Comparison of ENCODE assay signal across 25 cellular contexts in genomic region chr2:213069531-213069930, GRCh38.
DNase-seq lines count a peak whose midpoint lies in the region; ATAC-seq and TF ChIP-seq lines count a peak whose summit lies in the region.
"Had no signal": no experiment of that assay in that cellular context is flagged by ENCODE, and none has a peak within 500 bp of the region (broad histone marks: within the 10 kb centered on the region; RNA-seq: fewer than 3 reads in every experiment).

No MANE protein-coding gene starts in this region.

- no peaks in the 10 kb centered on the region for H3K27me3 Mint-ChIP-seq in stimulated activated memory B cell treated with anti-CD40 and anti-IgM and Interleukin-4, amounts not matched to agents 10 μg/mL and 1 μg/mL and 100 μg/mL, for 72 hours
- H3K27me3 Mint-ChIP-seq: stimulated activated naive CD8-positive, alpha-beta T cell treated with anti-CD3 and anti-CD28 coated beads, Interleukin-15, Interleukin-2, amounts not matched to agents 100 ng/mL and 50 ng/mL, for 24 hours had no signal

- H3K36me3 Mint-ChIP-seq in stimulated activated memory B cell treated with anti-CD40 and anti-IgM and Interleukin-4, amounts not matched to agents 10 μg/mL and 1 μg/mL and 100 μg/mL, for 72 hours: no peaks in the 10 kb centered on the region
- H3K36me3 Mint-ChIP-seq: activated naive CD4-positive, alpha-beta T cell treated with anti-CD3 and anti-CD28 coated beads, Interleukin-2, amount 10 ng/mL, durations not matched to agents 7 days and 5 days had no signal

- H3K9me3 ChIP-seq in DND-41 (ENCODE audit: insufficient read depth, low read length, severe bottlenecking) (no peaks in the 10 kb centered on the region), SK-N-MC (ENCODE audit: low read depth, low read length) (no peaks in the 10 kb centered on the region), iPS-20b (ENCODE audit: insufficient read depth, low read depth, low read length) (no peaks in the 10 kb centered on the region)
- H3K9me3 ChIP-seq: ascending aorta, HAP-1, heart right ventricle, spleen, thyroid gland had no signal

- H3K27ac Mint-ChIP-seq in stimulated activated memory B cell treated with anti-CD40 and anti-IgM and Interleukin-4, amounts not matched to agents 10 μg/mL and 1 μg/mL and 100 μg/mL, for 72 hours: no peak overlapping the region
- H3K27ac Mint-ChIP-seq: activated naive CD4-positive, alpha-beta T cell treated with anti-CD3 and anti-CD28 coated beads, Interleukin-2, amount 10 ng/mL, durations not matched to agents 7 days and 5 days; stimulated activated naive CD8-positive, alpha-beta T cell treated with anti-CD3 and anti-CD28 coated beads, Interleukin-15, Interleukin-2, amounts not matched to agents 100 ng/mL and 50 ng/mL, for 24 hours had no signal

- H3K4me1 ChIP-seq in DND-41 (ENCODE audit: insufficient read depth, low read length) (peaks cover 86% of the 10 kb centered on the region), iPS-20b (ENCODE audit: insufficient read depth, low read length) (peaks cover 22% of the 10 kb centered on the region)
- H3K4me1 ChIP-seq: ascending aorta, HAP-1 had no signal

- no peaks in the 10 kb centered on the region for H3K9me3 Mint-ChIP-seq in stimulated activated memory B cell treated with anti-CD40 and anti-IgM and Interleukin-4, amounts not matched to agents 10 μg/mL and 1 μg/mL and 100 μg/mL, for 72 hours
- H3K9me3 Mint-ChIP-seq: activated naive CD4-positive, alpha-beta T cell treated with anti-CD3 and anti-CD28 coated beads, Interleukin-2, amount 10 ng/mL, durations not matched to agents 7 days and 5 days; stimulated activated naive CD8-positive, alpha-beta T cell treated with anti-CD3 and anti-CD28 coated beads, Interleukin-15, Interleukin-2, amounts not matched to agents 100 ng/mL and 50 ng/mL, for 24 hours had no signal

- H3K79me2 ChIP-seq in DND-41 (ENCODE audit: insufficient read depth, low read length): peaks cover 100% of the 10 kb centered on the region

- peaks cover 6% of the 10 kb centered on the region for H3K4me1 Mint-ChIP-seq in stimulated activated memory B cell treated with anti-CD40 and anti-IgM and Interleukin-4, amounts not matched to agents 10 μg/mL and 1 μg/mL and 100 μg/mL, for 72 hours
- H3K4me1 Mint-ChIP-seq: activated naive CD4-positive, alpha-beta T cell treated with anti-CD3 and anti-CD28 coated beads, Interleukin-2, amount 10 ng/mL, durations not matched to agents 7 days and 5 days had no signal

- H3K27ac ChIP-seq in DND-41 (ENCODE audit: low read length) (peak overlapping the region; percentile 40), SK-N-MC (peak overlapping the region; percentile 78; the same call in 1 of the 2 replicates), iPS-20b (ENCODE audit: low read length) (no peak overlapping the region)
- H3K27ac ChIP-seq: ascending aorta, dorsolateral prefrontal cortex, epithelial cell of prostate, heart right ventricle, spleen, thyroid gland had no signal

- TF ChIP-seq CTCF in AG10803 (conservative IDR thresholded peaks at IDR 0.05; ENCODE audit: low read length) (no peak), DND-41 (IDR thresholded peaks at IDR 0.05; ENCODE audit: borderline replicate concordance, extremely low read depth, low read length, poor library complexity, severe bottlenecking) (no peak)

- H3K4me2 ChIP-seq in DND-41 (ENCODE audit: insufficient read depth, low read length): no peak overlapping the region

- H2AFZ ChIP-seq in DND-41 (ENCODE audit: low read depth, low read length): no peak overlapping the region

- H3K9ac ChIP-seq in DND-41 (ENCODE audit: low read depth, low read length) (no peak overlapping the region), SK-N-MC (ENCODE audit: insufficient read length) (peak overlapping the region; percentile 17), iPS-20b (ENCODE audit: low read depth, low read length) (peak overlapping the region; percentile 21; the same call in 1 of the 2 replicates)

- DNase-seq in AG10803 (ENCODE audit: low read depth) (peak; percentile 17), DND-41 (no peak), SK-N-MC (ENCODE audit: low read depth, low spot score) (no peak), SW 1271 (lab: John Stamatoyannopoulos, UW) (no peak)
- DNase-seq: activated CD4-positive, alpha-beta T cell treated with anti-CD3 and anti-CD28 coated beads for 4 hours; activated naive CD4-positive, alpha-beta T cell treated with anti-CD3 and anti-CD28 coated beads, Interleukin-2, amount 10 ng/mL, durations not matched to agents 7 days and 5 days; DMS153; dorsolateral prefrontal cortex; heart right ventricle; NCI-H1105 treated with DMSO at 0.1 percent for 48 hours; NCI-H2029 treated with DMSO at 0.1 percent for 48 hours; NCI-H2227 treated with DMSO at 0.1 percent for 48 hours; retina; spleen; stimulated activated CD4-positive, alpha-beta T cell treated with anti-CD3 and anti-CD28 coated beads, Interleukin-4, amount 100 ng/mL, for 1 hour; T-helper 1 cell; thyroid gland had no signal

- no peak overlapping the region for H3K4me3 Mint-ChIP-seq in stimulated activated memory B cell treated with anti-CD40 and anti-IgM and Interleukin-4, amounts not matched to agents 10 μg/mL and 1 μg/mL and 100 μg/mL, for 72 hours
- H3K4me3 Mint-ChIP-seq: activated naive CD4-positive, alpha-beta T cell treated with anti-CD3 and anti-CD28 coated beads, Interleukin-2, amount 10 ng/mL, durations not matched to agents 7 days and 5 days; stimulated activated naive CD8-positive, alpha-beta T cell treated with anti-CD3 and anti-CD28 coated beads, Interleukin-15, Interleukin-2, amounts not matched to agents 100 ng/mL and 50 ng/mL, for 24 hours had no signal

- peaks cover 17% of the 10 kb centered on the region; the same call in 1 of the 2 replicates for H4K20me1 ChIP-seq in DND-41 (ENCODE audit: insufficient read depth, low read length)

- ATAC-seq in DND-41 (ENCODE audit: insufficient read depth, low read depth) (no peak), GM21786 (IDR thresholded peaks at IDR 0.05; ENCODE audit: unreplicated experiment) (no peak), HG03095 (IDR thresholded peaks at IDR 0.05; ENCODE audit: unreplicated experiment) (no peak)
- no peak for ATAC-seq in stimulated activated memory B cell treated with anti-CD40 and anti-IgM and Interleukin-4, amounts not matched to agents 10 μg/mL and 1 μg/mL and 100 μg/mL, for 72 hours
- ATAC-seq: heart right ventricle had no signal

- no peaks in the 10 kb centered on the region for H3K27me3 ChIP-seq in DND-41 (ENCODE audit: insufficient read depth, low read length, poor library complexity)
- no peaks in the 10 kb centered on the region for H3K27me3 ChIP-seq in iPS-20b (ENCODE audit: insufficient read depth, low read length)
- H3K27me3 ChIP-seq: ascending aorta, dorsolateral prefrontal cortex, heart right ventricle, spleen, thyroid gland had no signal

- H3K36me3 ChIP-seq in DND-41 (ENCODE audit: insufficient read depth, low read length): no peaks in the 10 kb centered on the region; the same call in none of the 2 replicates
- no peaks in the 10 kb centered on the region; the same call in 1 of the 2 replicates for H3K36me3 ChIP-seq in SK-N-MC (ENCODE audit: insufficient read depth, low read length)
- H3K36me3 ChIP-seq in iPS-20b (ENCODE audit: insufficient read depth, low read depth, low read length): no peaks in the 10 kb centered on the region
- H3K36me3 ChIP-seq: ascending aorta, HAP-1, heart right ventricle, spleen, thyroid gland had no signal

- H3K4me3 ChIP-seq in AG10803 (ENCODE audit: low read length): no peak overlapping the region
- no peak overlapping the region for H3K4me3 ChIP-seq in DND-41 (ENCODE audit: low read depth in 1 of 2, low read length in 2 of 2)
- H3K4me3 ChIP-seq in SK-N-MC: peak overlapping the region; percentile 36
- H3K4me3 ChIP-seq in iPS-20b (ENCODE audit: low read length): no peak overlapping the region
- H3K4me3 ChIP-seq: ascending aorta, dorsolateral prefrontal cortex, HAP-1, heart right ventricle, spleen, thyroid gland had no signal
